24 cellular contexts compared by ENCODE assay signal in the genomic region with DNA sequence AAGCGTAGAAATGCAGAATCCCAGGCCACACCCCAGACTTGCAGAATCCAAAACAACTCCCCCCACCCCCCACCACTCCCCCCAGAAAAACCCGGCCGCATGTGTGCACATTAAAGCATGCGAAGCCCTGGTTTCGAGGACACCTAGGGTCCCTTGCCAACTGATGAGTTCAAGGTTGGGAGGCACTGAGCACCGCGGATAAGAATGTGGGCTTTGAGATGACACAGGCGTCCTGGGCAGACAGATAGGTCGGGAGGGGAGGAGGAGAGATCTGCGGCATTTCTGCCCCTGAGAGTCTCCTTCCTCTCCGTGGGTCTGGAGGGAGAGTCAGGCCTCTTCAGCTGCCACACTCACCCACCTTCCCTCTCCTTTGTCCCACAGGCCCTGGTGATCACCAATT.
"Had no signal": no experiment of that assay in that cellular context is flagged by ENCODE, and none has a peak within 500 bp of the region (broad histone marks: within the 10 kb centered on the region; RNA-seq: fewer than 3 reads in every experiment).

No MANE protein-coding gene starts in this region.

- H3K9me3 ChIP-seq: colonic mucosa, lower lobe of right lung, right lobe of liver, spleen, thoracic aorta, uterus had no signal

- H3K36me3 ChIP-seq: colonic mucosa, uterus had no signal

- DNase-seq: caudate nucleus; colonic mucosa; dermis blood vessel endothelial cell; foreskin keratinocyte; head of caudate nucleus; hippocampal formation; kidney glomerular epithelial cell; lower lobe of right lung; right lobe of liver; spleen; stimulated activated CD4-positive, alpha-beta T cell treated with anti-CD3 and anti-CD28 coated beads, Interleukin-15, amount 100 ng/mL, for 24 hours; stimulated activated CD4-positive, alpha-beta T cell treated with anti-CD3 and anti-CD28 coated beads, Interleukin-1b, Interleukin-23, amount 100 ng/mL, for 48 hours; stimulated activated CD4-positive, alpha-beta T cell treated with anti-CD3 and anti-CD28 coated beads, Interleukin-4, amount 100 ng/mL, for 24 hours; stimulated activated naive B cell treated with anti-CD40 and anti-IgM and Interleukin-4, amounts not matched to agents 10 μg/mL and 1 μg/mL and 100 μg/mL, for 72 hours; stimulated activated naive CD8-positive, alpha-beta T cell treated with anti-CD3 and anti-CD28 coated beads, Interleukin-15, amount 100 ng/mL, for 72 hours; substantia nigra; uterus had no signal

- H3K9me3 Mint-ChIP-seq: memory B cell; mesothelial cell of epicardium; natural killer cell treated with Interleukin-12 subunit alpha and Interleukin-12 subunit beta and Interleukin-15 and Interleukin-18, amount 100 ng/mL, for 72 hours; stimulated activated naive B cell treated with anti-CD40 and anti-IgM and Interleukin-4, amounts not matched to agents 10 μg/mL and 1 μg/mL and 100 μg/mL, for 72 hours; stimulated activated naive CD8-positive, alpha-beta T cell treated with anti-CD3 and anti-CD28 coated beads, Interleukin-15, amount 100 ng/mL, for 72 hours; type B pancreatic cell had no signal

- H3K4me3 Mint-ChIP-seq: memory B cell; mesothelial cell of epicardium; natural killer cell treated with Interleukin-12 subunit alpha and Interleukin-12 subunit beta and Interleukin-15 and Interleukin-18, amount 100 ng/mL, for 72 hours; stimulated activated naive B cell treated with anti-CD40 and anti-IgM and Interleukin-4, amounts not matched to agents 10 μg/mL and 1 μg/mL and 100 μg/mL, for 72 hours; stimulated activated naive CD8-positive, alpha-beta T cell treated with anti-CD3 and anti-CD28 coated beads, Interleukin-15, amount 100 ng/mL, for 72 hours; type B pancreatic cell had no signal

- H3K4me1 Mint-ChIP-seq: mesothelial cell of epicardium; stimulated activated naive CD8-positive, alpha-beta T cell treated with anti-CD3 and anti-CD28 coated beads, Interleukin-15, amount 100 ng/mL, for 72 hours had no signal

- H3K27ac ChIP-seq: colonic mucosa, foreskin keratinocyte, lower lobe of right lung, right lobe of liver, spleen, thoracic aorta had no signal

- H3K27me3 ChIP-seq: colonic mucosa, foreskin keratinocyte, right lobe of liver, spleen, uterus had no signal

- H3K4me1 ChIP-seq: colonic mucosa, lower lobe of right lung, right lobe of liver, uterus had no signal

- H3K4me3 ChIP-seq: colonic mucosa, lower lobe of right lung, right lobe of liver, spleen, thoracic aorta, uterus had no signal

- FAIRE-seq: islet of Langerhans had no signal

- H3K27ac Mint-ChIP-seq: memory B cell; mesothelial cell of epicardium; natural killer cell treated with Interleukin-12 subunit alpha and Interleukin-12 subunit beta and Interleukin-15 and Interleukin-18, amount 100 ng/mL, for 72 hours; stimulated activated naive B cell treated with anti-CD40 and anti-IgM and Interleukin-4, amounts not matched to agents 10 μg/mL and 1 μg/mL and 100 μg/mL, for 72 hours; stimulated activated naive CD8-positive, alpha-beta T cell treated with anti-CD3 and anti-CD28 coated beads, Interleukin-15, amount 100 ng/mL, for 72 hours; type B pancreatic cell had no signal

- ATAC-seq: foreskin keratinocyte; left lobe of liver; lower lobe of right lung; natural killer cell treated with Interleukin-12 subunit alpha and Interleukin-12 subunit beta and Interleukin-15 and Interleukin-18, amount 100 ng/mL, for 72 hours; right lobe of liver; stimulated activated naive B cell treated with anti-CD40 and anti-IgM and Interleukin-4, amounts not matched to agents 10 μg/mL and 1 μg/mL and 100 μg/mL, for 72 hours; stimulated activated naive CD8-positive, alpha-beta T cell treated with anti-CD3 and anti-CD28 coated beads, Interleukin-15, amount 100 ng/mL, for 72 hours had no signal

- H3K27me3 Mint-ChIP-seq: memory B cell; natural killer cell treated with Interleukin-12 subunit alpha and Interleukin-12 subunit beta and Interleukin-15 and Interleukin-18, amount 100 ng/mL, for 72 hours; stimulated activated naive B cell treated with anti-CD40 and anti-IgM and Interleukin-4, amounts not matched to agents 10 μg/mL and 1 μg/mL and 100 μg/mL, for 72 hours; stimulated activated naive CD8-positive, alpha-beta T cell treated with anti-CD3 and anti-CD28 coated beads, Interleukin-15, amount 100 ng/mL, for 72 hours; type B pancreatic cell had no signal
